In genomic region chr1:90729484-90730246, GRCh38 we compare ENCODE assay signal across 10 cellular contexts. TPM values are rescaled to one million over a fixed set of nuclear protein-coding genes. Genes with fewer than 3 reads are reported as not detected.
DNase-seq lines count a peak whose midpoint lies in the region; TF ChIP-seq lines count a peak whose summit lies in the region.
"Had no signal": no experiment of that assay in that cellular context is flagged by ENCODE, and none has a peak within 500 bp of the region (broad histone marks: within the 10 kb centered on the region; RNA-seq: fewer than 3 reads in every experiment).

No MANE protein-coding gene starts in this region.

- H3K27ac ChIP-seq in HUES6 (ENCODE audit: low read depth, low read length), result no peak overlapping the region
- no peak overlapping the region for H3K27ac ChIP-seq in coronary artery
- H3K27ac ChIP-seq in osteoblast (ENCODE audit: low read depth, low read length), result no peak overlapping the region
- no peak overlapping the region for H3K27ac ChIP-seq in tibial artery
- H3K27ac ChIP-seq: parathyroid adenoma had no signal

- peak overlapping the region; percentile 29 for H3K4me2 ChIP-seq in osteoblast (ENCODE audit: insufficient read depth, low read length)

- peak; percentile 51 for DNase-seq in GM10266 (ENCODE audit: extremely low spot score)
- no peak for DNase-seq in coronary artery (ENCODE audit: low spot score)
- peak; percentile 48 for DNase-seq in osteoblast (ENCODE audit: insufficient read length, low spot score, missing footprints)
- no peak for DNase-seq in tibial artery
- DNase-seq in NCI-H524 treated with DMSO at 0.1 percent for 48 hours (lab: John Stamatoyannopoulos, UW), result no peak
- DNase-seq in hypothalamus (lab: John Stamatoyannopoulos, UW), result no peak
- no peak for DNase-seq in Ammon's horn (ENCODE audit: low spot score)
- DNase-seq: NCI-H2029 treated with DMSO at 0.1 percent for 48 hours had no signal

- H3K9me3 ChIP-seq in HUES6 (ENCODE audit: control insufficient read depth, insufficient read depth, low read depth, low read length) (no peaks in the 10 kb centered on the region), osteoblast (ENCODE audit: low read depth, low read length) (no peaks in the 10 kb centered on the region), tibial artery (no peaks in the 10 kb centered on the region)

- H3K4me1 ChIP-seq in HUES6 (ENCODE audit: control insufficient read depth, insufficient read depth, low read length) (peaks cover 45% of the 10 kb centered on the region), osteoblast (ENCODE audit: insufficient read depth, low read length) (peaks cover 2% of the 10 kb centered on the region), tibial artery (peaks cover 0 to 33% (median 25%) of the 10 kb centered on the region in 4 donors)
- H3K4me1 ChIP-seq: parathyroid adenoma had no signal

- peak overlapping the region; percentile 55 for H3K9ac ChIP-seq in HUES6 (ENCODE audit: low read length)
- H3K9ac ChIP-seq: parathyroid adenoma had no signal

- H3K36me3 ChIP-seq in HUES6 (ENCODE audit: control insufficient read depth, insufficient read depth, low read length), result no peaks in the 10 kb centered on the region
- no peaks in the 10 kb centered on the region for H3K36me3 ChIP-seq in osteoblast (ENCODE audit: insufficient read depth, low read length)
- no peaks in the 10 kb centered on the region for H3K36me3 ChIP-seq in tibial artery

- TF ChIP-seq CTCF in GM10266 (IDR thresholded peaks at IDR 0.05; ENCODE audit: control insufficient read depth, insufficient read depth, low read depth, missing control alignments), result peak; percentile 41
- TF ChIP-seq CTCF in coronary artery (IDR thresholded peaks at IDR 0.05), result no peak
- no peak for TF ChIP-seq CTCF in osteoblast (IDR thresholded peaks at IDR 0.05; ENCODE audit: extremely low read depth, low read depth, low read length)
- no peak for TF ChIP-seq CTCF in tibial artery (IDR thresholded peaks at IDR 0.05)

- H4K20me1 ChIP-seq in osteoblast (ENCODE audit: insufficient read depth, low read length), result no peaks in the 10 kb centered on the region

- H3K4me3 ChIP-seq in HUES6 (ENCODE audit: low read depth, low read length) (peak overlapping the region; percentile 66), coronary artery (peak overlapping the region; percentile 29), osteoblast (ENCODE audit: insufficient read depth, low read length) (no peak overlapping the region), tibial artery (no peak overlapping the region)

- H3K27me3 ChIP-seq in HUES6 (ENCODE audit: control insufficient read depth, insufficient read depth, low read length) (peaks cover 96% of the 10 kb centered on the region), osteoblast (ENCODE audit: insufficient read depth, low read length) (peaks cover 82% of the 10 kb centered on the region), tibial artery (peaks cover 10 to 79% of the 10 kb centered on the region in 2 donors)

- no peak overlapping the region for H2AFZ ChIP-seq in osteoblast (ENCODE audit: low read length)
- H2AFZ ChIP-seq: parathyroid adenoma had no signal

- intact Hi-C loops in tibial artery (cut with DNase I; ENCODE audit: low total_unique reads), result no loop called here

- H3K79me2 ChIP-seq in osteoblast (ENCODE audit: insufficient read depth, low read length), result no peaks in the 10 kb centered on the region
- H3K79me2 ChIP-seq: parathyroid adenoma had no signal

RNA-seq across cellular contexts. Expression of gene BARHL2, which starts 12.6 kb away (rescaled TPM):
- total RNA-seq in osteoblast, result not detected in 2 replicates

Comparison
In these comparisons a context has a peak if more than half of its experiments do, and no peak if none do; other contexts are left out.
1. DNase-seq: peak in GM10266 (single experiment) and osteoblast (single experiment); none in coronary artery (single experiment), tibial artery (0 of 2), NCI-H524 treated with DMSO at 0.1 percent for 48 hours (single experiment), hypothalamus (0 of 51) and Ammon's horn (single experiment).
2. H3K4me3 ChIP-seq: peak in HUES6 (single experiment) and coronary artery (single experiment); none in osteoblast (single experiment) and tibial artery (0 of 2).